In genomic region chr20:55394592-55394991, GRCh38 we compare ENCODE assay signal across 23 cellular contexts.
"Had no signal": no experiment of that assay in that cellular context is flagged by ENCODE, and none has a peak within 500 bp of the region (broad histone marks: within the 10 kb centered on the region; RNA-seq: fewer than 3 reads in every experiment).

No MANE protein-coding gene starts in this region.

- DNase-seq: activated CD4-positive, alpha-beta T cell treated with anti-CD3 and anti-CD28 coated beads for 36 hours; activated CD4-positive, CD25-positive, alpha-beta regulatory T cell; activated naive CD4-positive, alpha-beta T cell; activated T-cell treated with anti-CD3 and anti-CD28 coated beads for 4 hours; activated T-cell treated with anti-CD3 and anti-CD28 coated beads, Interleukin-2, amount 50 U/mL, for 72 hours; body of pancreas; dorsolateral prefrontal cortex; effector memory CD4-positive, alpha-beta T cell; foreskin fibroblast; heart right ventricle; left ventricle myocardium superior; naive B cell; nephron progenitor cell; right lobe of liver; stimulated activated CD4-positive, alpha-beta T cell treated with anti-CD3 and anti-CD28 coated beads, Interleukin-12 subunit alpha, Interleukin-12 subunit beta, amount 100 ng/mL, for 4 hours; stimulated activated CD4-positive, alpha-beta T cell treated with anti-CD3 and anti-CD28 coated beads, Interleukin-4, amount 100 ng/mL, for 1 hour; T-helper 2 cell had no signal

- H3K27ac ChIP-seq: body of pancreas, coronary artery, dorsolateral prefrontal cortex, heart right ventricle, neutrophil, right lobe of liver, vagina had no signal

- H3K27me3 ChIP-seq: body of pancreas, heart right ventricle, neutrophil, right lobe of liver, vagina had no signal

- ATAC-seq: activated CD4-positive, alpha-beta T cell treated with anti-CD3 and anti-CD28 coated beads for 36 hours; activated naive CD4-positive, alpha-beta T cell treated with anti-CD3 and anti-CD28 coated beads, Interleukin-2, amount 50 U/mL, for 72 hours; activated T-cell treated with anti-CD3 and anti-CD28 coated beads, Interleukin-2, amount 50 U/mL, for 72 hours; body of pancreas; esophagus mucosa; heart right ventricle; left ventricle myocardium superior; right lobe of liver; stimulated activated effector memory CD8-positive, alpha-beta T cell treated with anti-CD3 and anti-CD28 coated beads, Interleukin-12 subunit alpha, Interleukin-12 subunit beta, amount 100 ng/mL, for 72 hours had no signal

- H3K4me3 ChIP-seq: body of pancreas, coronary artery, dorsolateral prefrontal cortex, heart right ventricle, right lobe of liver, vagina had no signal

- H3K4me1 ChIP-seq: body of pancreas, heart right ventricle, right lobe of liver, vagina had no signal

- H3K9me3 ChIP-seq: body of pancreas, neutrophil, right lobe of liver, vagina had no signal

- H3K36me3 ChIP-seq: heart right ventricle, neutrophil, right lobe of liver, vagina had no signal
